Comparison of ENCODE assay signal across 3 cellular contexts in genomic region chr19:35423406-35423805, GRCh38. TPM values are rescaled to one million over a fixed set of nuclear protein-coding genes. Genes with fewer than 3 reads are reported as not detected.
"Had no signal": no experiment of that assay in that cellular context is flagged by ENCODE, and none has a peak within 500 bp of the region (broad histone marks: within the 10 kb centered on the region; RNA-seq: fewer than 3 reads in every experiment).

No MANE protein-coding gene starts in this region.

RNA-seq across cellular contexts. Expression of gene FFAR2, which starts 24.7 kb away (rescaled TPM):
- polyA plus RNA-seq: cardiac muscle cell had no signal

RNA-seq across cellular contexts. Expression of gene GPR42, which starts 52.5 kb away (rescaled TPM):
- polyA plus RNA-seq: adrenal gland, aorta, cardiac muscle cell had no signal
